In genomic region chr5:72955768-72956323, GRCh38 we compare ENCODE assay signal across 1 cellular context.
TF ChIP-seq lines count a peak whose summit lies in the region.

Gene FCHO2, plus strand, starts transcription at chr5:72956041. Its CDS starts 56 bp downstream, at chr5:72956097.

TF ChIP-seq in WTC11, 78 proteins besides CTCF, POLR2A, EP300 and RAD21 (continued from another document):
- TF ChIP-seq ZNF281 (CRISPR knock-in tag; IDR thresholded peaks at IDR 0.05) = no peak
- peak; percentile 49; the same call in 1 of the 2 replicates for TF ChIP-seq CBFB (CRISPR knock-in tag; IDR thresholded peaks at IDR 0.05; ENCODE audit: low read depth)
- TF ChIP-seq HMGXB4 (CRISPR knock-in tag; IDR thresholded peaks at IDR 0.05) = peak; percentile 99
TF ChIP-seq in WTC11: peak in this region for 13.
